In the genomic region with DNA sequence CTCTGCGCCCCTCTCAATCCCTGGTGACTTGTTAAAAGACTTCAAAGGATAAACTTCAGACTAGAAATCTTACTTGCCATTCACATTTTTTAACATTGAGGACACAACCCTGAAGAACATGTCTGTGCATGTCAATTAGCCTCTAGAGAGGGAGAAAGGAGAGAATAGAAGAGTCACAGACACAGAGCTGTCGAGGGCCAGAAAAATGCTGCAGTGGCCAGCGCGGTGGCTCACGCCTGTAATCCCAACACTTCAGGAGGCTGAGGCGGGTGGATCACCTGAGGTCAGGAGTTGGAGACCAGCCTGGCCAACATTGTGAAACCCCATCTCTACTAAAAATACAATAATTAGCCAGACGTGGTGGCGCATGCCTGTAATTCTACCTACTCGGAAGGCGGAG, we compare ENCODE assay signal across 1 cellular context.
TF ChIP-seq lines count a peak whose summit lies in the region.

No MANE protein-coding gene starts in this region.

TF ChIP-seq in HEK293, 187 proteins besides CTCF, POLR2A, EP300 and RAD21:
- TF ChIP-seq SETDB1 (IDR thresholded peaks at IDR 0.05; ENCODE audit: insufficient read length, low read length) (peak; percentile 24), TCF7L2 (IDR thresholded peaks at IDR 0.05; ENCODE audit: borderline replicate concordance, low read depth, low read length) (0 out of 2 replicates have a peak, but pooled peaks have one; percentile 22)
